Comparison of ENCODE assay signal across 9 cellular contexts in genomic region chr12:118064608-118065007, GRCh38. TPM values are rescaled to one million over a fixed set of nuclear protein-coding genes. Genes with fewer than 3 reads are reported as not detected.
DNase-seq lines count a peak whose midpoint lies in the region; ATAC-seq, FAIRE-seq and TF ChIP-seq lines count a peak whose summit lies in the region.
"Had no signal": no experiment of that assay in that cellular context is flagged by ENCODE, and none has a peak within 500 bp of the region (broad histone marks: within the 10 kb centered on the region; RNA-seq: fewer than 3 reads in every experiment).

No MANE protein-coding gene starts in this region.

- POLR2A ChIA-PET in AG04450 (lab: Yijun Ruan, JAX) (no interaction called here), PC-9 (lab: Charles Lee; ENCODE audit: unreplicated experiment) (interaction anchor here (0.6 kb wide), 3 partner anchors 19 to 1850 kb away, joined by 3 to 14 read pairs (median 5); no protein-coding TSS in a partner anchor)

- H3K4me1 ChIP-seq in PC-9 (replicated peaks; ENCODE audit: insufficient read depth) = peaks cover 27% of the 10 kb centered on the region
- H3K4me1 ChIP-seq in prostate gland (replicated peaks) = no peaks in the 10 kb centered on the region
- H3K4me1 ChIP-seq in gastroesophageal sphincter = peaks cover 0 to 34% (median 4%) of the 10 kb centered on the region in 3 donors

- CTCF ChIA-PET in AG04450 (lab: Charles Lee) = interaction anchor here (0.9 to 2.1 kb wide), 5 partner anchors 9 to 311 kb away, joined by 3 to 7 read pairs (median 6); no protein-coding TSS in a partner anchor
- CTCF ChIA-PET in PC-9 (lab: Charles Lee) = no interaction called here

- TF ChIP-seq POLR2A in GM12892 (IDR thresholded peaks at IDR 0.05; ENCODE audit: low read depth, low read length) = no peak
- no peak for TF ChIP-seq POLR2A in prostate gland (IDR thresholded peaks at IDR 0.05)
- no peak for TF ChIP-seq POLR2A in gastroesophageal sphincter (IDR thresholded peaks at IDR 0.05)

- BruUV-seq in PC-9 (replicated peaks; lab: Mats Ljungman, UMichigan) = no TSS peak

- whole genome bisulfite sequencing in prostate gland = 56% methylated on average over 2 of the region's 2 CpGs
- 21 to 63% methylated on average over 2 of the region's 2 CpGs for WGBS in gastroesophageal sphincter (ENCODE audit: low coverage in 1 of 2), 2 donors

- H3K9me3 ChIP-seq in AG04450 (ENCODE audit: control insufficient read depth, insufficient read depth, low read length) (no peaks in the 10 kb centered on the region), PC-9 (ENCODE audit: insufficient read depth, low read depth) (no peaks in the 10 kb centered on the region), prostate gland (no peaks in the 10 kb centered on the region), gastroesophageal sphincter (no peaks in the 10 kb centered on the region)

- no peaks in the 10 kb centered on the region for H3K9me2 ChIP-seq in PC-9 (ENCODE audit: insufficient read depth)

- ATAC-seq in gastroesophageal sphincter = no peak
- ATAC-seq in HG02610 (IDR thresholded peaks at IDR 0.05; ENCODE audit: unreplicated experiment) = no peak

- no peak overlapping the region for H3K27ac ChIP-seq in AG04450 (ENCODE audit: low read depth, low read length)
- H3K27ac ChIP-seq in PC-9 = peak overlapping the region; percentile 94; the same call in 1 of the 2 replicates
- H3K27ac ChIP-seq in prostate gland = no peak overlapping the region
- peak overlapping the region in 1 of 4 donors; percentile 24 for H3K27ac ChIP-seq in gastroesophageal sphincter

- no peak overlapping the region for H2AFZ ChIP-seq in PC-9

- H3K4me2 ChIP-seq in PC-9 = no peak overlapping the region; the same call in 1 of the 2 replicates

- intact Hi-C loops in PC-9 (cut with micrococcal nuclease; ENCODE audit: unreplicated experiment) (no loop called here), prostate gland (cut with DNase I) (loop anchor here (5.0 kb wide), 2 partner anchors 38 to 308 kb away; partner anchors contain the start of genes TAOK3 and VSIG10)

- no peaks in the 10 kb centered on the region for H3K27me3 ChIP-seq in AG04450 (ENCODE audit: control insufficient read depth, insufficient read depth, low read length)
- H3K27me3 ChIP-seq in PC-9 (ENCODE audit: insufficient read depth, low read depth) = no peaks in the 10 kb centered on the region
- no peaks in the 10 kb centered on the region for H3K27me3 ChIP-seq in prostate gland (replicated peaks; ENCODE audit: insufficient read depth)
- no peaks in the 10 kb centered on the region for H3K27me3 ChIP-seq in gastroesophageal sphincter

- H3K79me2 ChIP-seq in PC-9 (ENCODE audit: low read depth) = peaks cover 30% of the 10 kb centered on the region

- no peak for TF ChIP-seq EP300 in gastroesophageal sphincter (IDR thresholded peaks at IDR 0.05)

- DNase-seq in AG04450 (ENCODE audit: low read depth, low spot score) = no peak
- no peak for DNase-seq in GM12892 (ENCODE audit: insufficient read length)
- no peak for DNase-seq in PC-9
- peak; percentile 33 for DNase-seq in germinal center (ENCODE audit: low spot score)
- DNase-seq in NCI-H1694 (lab: John Stamatoyannopoulos, UW) = no peak
- no peak for DNase-seq in prostate gland (ENCODE audit: low spot score)

- no peaks in the 10 kb centered on the region for H3K36me3 ChIP-seq in PC-9 (ENCODE audit: low read depth)
- H3K36me3 ChIP-seq in prostate gland = no peaks in the 10 kb centered on the region
- no peaks in the 10 kb centered on the region for H3K36me3 ChIP-seq in gastroesophageal sphincter

- TF ChIP-seq CTCF in AG04450 (IDR thresholded peaks at IDR 0.05; ENCODE audit: low read depth, low read length) = peak; percentile 37
- no peak for TF ChIP-seq CTCF in PC-9 (conservative IDR thresholded peaks at IDR 0.05)
- no peak for TF ChIP-seq CTCF in prostate gland (IDR thresholded peaks at IDR 0.05)
- peak in 2 of 4 experiments; percentile 14 to 15 for TF ChIP-seq CTCF in gastroesophageal sphincter (IDR thresholded peaks at IDR 0.05)

- H3F3A ChIP-seq in PC-9 (ENCODE audit: insufficient read depth, low read depth) = peaks cover 22% of the 10 kb centered on the region

- FAIRE-seq in GM12892 (lab: Jason Lieb, UNC) = peak; percentile 61
- FAIRE-seq: colon had no signal

- H3K4me3 ChIP-seq in AG04450 (ENCODE audit: low read depth, low read length) (no peak overlapping the region), PC-9 (no peak overlapping the region), prostate gland (no peak overlapping the region), gastroesophageal sphincter (no peak overlapping the region)

- no peaks in the 10 kb centered on the region for H4K20me1 ChIP-seq in PC-9 (ENCODE audit: insufficient read depth)

RNA-seq across cellular contexts. Expression of gene WSB2, which starts 3.6 kb away (rescaled TPM):
- 111 and 126 TPM in 2 replicates for polyA plus RNA-seq in AG04450 (2011; rRNA removed)
- 292 and 323 TPM in 2 replicates for polyA minus RNA-seq in AG04450 (2011; rRNA and poly(A)+ RNA removed)
- 40.3 TPM for polyA plus RNA-seq in GM12892 (2012; ENCODE audit: missing spikeins)
- total RNA-seq in PC-9 (2021) (44.2 and 46.2 TPM in 2 replicates), prostate gland (10 to 100 TPM; 41.3 to 99.2 TPM), gastroesophageal sphincter (10 to 100 TPM; 73.0 to 85.9 (median 81.5) TPM)

RNA-seq across cellular contexts. Expression of gene VSIG10, which starts 39.2 kb away (rescaled TPM):
- 9.7 and 10.5 TPM in 2 replicates for polyA plus RNA-seq in AG04450 (2011; rRNA removed)
- polyA minus RNA-seq in AG04450 (2011; rRNA and poly(A)+ RNA removed) = 19.3 and 21.8 TPM in 2 replicates
- 7.5 TPM for polyA plus RNA-seq in GM12892 (2012; ENCODE audit: missing spikeins)
- 45.7 and 49.1 TPM in 2 replicates for total RNA-seq in PC-9 (2021)
- 10 to 100 TPM; 39.8 to 49.5 TPM for total RNA-seq in prostate gland
- 10 to 100 TPM; 14.7 to 24.6 (median 17.6) TPM for total RNA-seq in gastroesophageal sphincter

RNA-seq across cellular contexts. Expression of gene RFC5, which starts 48.1 kb away (rescaled TPM):
- 9.6 and 10.4 TPM in 2 replicates for polyA plus RNA-seq in AG04450 (2011; rRNA removed)
- 7.0 and 7.4 TPM in 2 replicates for polyA minus RNA-seq in AG04450 (2011; rRNA and poly(A)+ RNA removed)
- 45.3 TPM for polyA plus RNA-seq in GM12892 (2012; ENCODE audit: missing spikeins)
- total RNA-seq in PC-9 (2021) (30.3 and 34.7 TPM in 2 replicates), prostate gland (10 to 100 TPM; 18.9 to 26.3 TPM), gastroesophageal sphincter (10 to 100 TPM in 2 of 4 donors, 1 to 10 TPM in 2; 7.3 to 13.5 (median 9.0) TPM)
